ENCODE assay signal across 8 cellular contexts in genomic region chr19:45882652-45883585, GRCh38. TPM values are rescaled to one million over a fixed set of nuclear protein-coding genes. Genes with fewer than 3 reads are reported as not detected.
A peak's percentile ranks its signal among the peaks of the same experiment; 100 is the strongest.
DNase-seq lines count a peak whose midpoint lies in the region; ATAC-seq and TF ChIP-seq lines count a peak whose summit lies in the region.

No MANE protein-coding gene starts in this region.

- H3K4me1 ChIP-seq in lower lobe of right lung: peaks cover 47% of the 10 kb centered on the region

- H3K4me3 Mint-ChIP-seq in activated CD4-positive, alpha-beta memory T cell treated with anti-CD3 and anti-CD28 coated beads for 36 hours: peak overlapping the region; percentile 68

- POLR2A ChIA-PET in activated CD4-positive, alpha-beta memory T cell treated with anti-CD3 and anti-CD28 coated beads for 36 hours (lab: Charles Lee): interaction anchor here (1.4 kb wide), 1 partner anchor 19 kb away, joined by 7 read pairs; the partner anchor contains the start of genes FOXA3 and SYMPK

- H3K9me3 Mint-ChIP-seq in activated CD4-positive, alpha-beta memory T cell treated with anti-CD3 and anti-CD28 coated beads for 36 hours: no peaks in the 10 kb centered on the region

- peak overlapping the region; percentile 63 for H3K27ac ChIP-seq in lower lobe of right lung

- peaks cover 2% of the 10 kb centered on the region for H3K27me3 Mint-ChIP-seq in activated CD4-positive, alpha-beta memory T cell treated with anti-CD3 and anti-CD28 coated beads for 36 hours

- H3K9me3 ChIP-seq in lower lobe of right lung: no peaks in the 10 kb centered on the region

- peak overlapping the region; percentile 64 for H3K27ac Mint-ChIP-seq in activated CD4-positive, alpha-beta memory T cell treated with anti-CD3 and anti-CD28 coated beads for 36 hours

- ATAC-seq in lower lobe of right lung (peak; percentile 54 to 80), GM18909 (IDR thresholded peaks at IDR 0.05; ENCODE audit: poor library complexity, unreplicated experiment) (no peak)

- peak overlapping the region; percentile 55 for H3K4me3 ChIP-seq in H7 (ENCODE audit: insufficient read depth, low read depth, low read length)
- peak overlapping the region; percentile 41 for H3K4me3 ChIP-seq in lower lobe of right lung

- H3K4me1 Mint-ChIP-seq in activated CD4-positive, alpha-beta memory T cell treated with anti-CD3 and anti-CD28 coated beads for 36 hours (ENCODE audit: low read depth): peaks cover 30% of the 10 kb centered on the region

- H3K36me3 ChIP-seq in H7 (replicated peaks; ENCODE audit: control insufficient read depth, insufficient read depth, low read length) (no peaks in the 10 kb centered on the region), lower lobe of right lung (peaks cover 10% of the 10 kb centered on the region)

- intact Hi-C loops in activated CD4-positive, alpha-beta memory T cell treated with anti-CD3 and anti-CD28 coated beads for 36 hours (cut with micrococcal nuclease): loop anchor here (1.0 kb wide), 1 partner anchor 66 kb away; no protein-coding TSS in a partner anchor
- intact Hi-C loops in lower lobe of right lung (cut with DNase I): no loop called here

- H3K36me3 Mint-ChIP-seq in activated CD4-positive, alpha-beta memory T cell treated with anti-CD3 and anti-CD28 coated beads for 36 hours: peaks cover 4% of the 10 kb centered on the region

- peak; percentile 90 for TF ChIP-seq CTCF in lower lobe of right lung (IDR thresholded peaks at IDR 0.05)

- H3K27me3 ChIP-seq in H7 (ENCODE audit: control insufficient read depth, insufficient read depth, low read length) (no peaks in the 10 kb centered on the region), lower lobe of right lung (ENCODE audit: low read depth) (no peaks in the 10 kb centered on the region)

- CTCF ChIA-PET in activated CD4-positive, alpha-beta memory T cell treated with anti-CD3 and anti-CD28 coated beads for 36 hours (lab: Charles Lee): interaction anchor here (0.6 to 5.7 kb wide), 12 partner anchors 9 to 382 kb away, joined by 3 to 106 read pairs (median 6); partner anchors contain the start of genes FOXA3, MYPOP, SIX5 and SYMPK

- DNase-seq in COLO668 (lab: John Stamatoyannopoulos, UW; ENCODE audit: unreplicated experiment) (peak; percentile 97), H7 (peak; percentile 98), NCI-H774 (lab: John Stamatoyannopoulos, UW) (peak; percentile 87), lower lobe of right lung (peak; percentile 90)
- peak; percentile 93 for DNase-seq in activated CD4-positive, alpha-beta memory T cell treated with anti-CD3 and anti-CD28 coated beads for 36 hours
- DNase-seq in effector CD4-positive, alpha-beta T cell: peak; percentile 77
- peak in 2 of 3 donors; percentile 61 to 76 for DNase-seq in stimulated activated CD4-positive, alpha-beta T cell treated with anti-CD3 and anti-CD28 coated beads, TNF-alpha, amount 100 ng/mL, for 1 hour (ENCODE audit: low read depth in 3 of 3, low spot score in 1 of 3)

RNA-seq across cellular contexts. Expression of gene IRF2BP1, which starts 3.0 kb away (rescaled TPM):
- total RNA-seq in H7 (2014; rRNA removed; shearing (Covaris generic)): 45.2 and 45.7 TPM in 2 replicates
- total RNA-seq in activated CD4-positive, alpha-beta memory T cell treated with anti-CD3 and anti-CD28 coated beads for 36 hours: 10 to 100 TPM; 14.2 to 14.7 TPM
- total RNA-seq in lower lobe of right lung: 21.4 TPM

RNA-seq across cellular contexts. Expression of gene FOXA3, which starts 18.8 kb away (rescaled TPM):
- total RNA-seq in H7 (2014; rRNA removed; shearing (Covaris generic)): 13.4 and 15.1 TPM in 2 replicates
- total RNA-seq in activated CD4-positive, alpha-beta memory T cell treated with anti-CD3 and anti-CD28 coated beads for 36 hours: under 1 TPM; 0.29 to 0.48 TPM
- 0.68 TPM for total RNA-seq in lower lobe of right lung

RNA-seq across cellular contexts. Expression of gene MYPOP, which starts 19.5 kb away (rescaled TPM):
- 2.8 and 2.9 TPM in 2 replicates for total RNA-seq in H7 (2014; rRNA removed; shearing (Covaris generic))
- 1 to 10 TPM; 6.8 to 6.9 TPM for total RNA-seq in activated CD4-positive, alpha-beta memory T cell treated with anti-CD3 and anti-CD28 coated beads for 36 hours
- total RNA-seq in lower lobe of right lung: 7.5 TPM

RNA-seq across cellular contexts. Expression of gene SYMPK, which starts 20.0 kb away (rescaled TPM):
- total RNA-seq in H7 (2014; rRNA removed; shearing (Covaris generic)): 66.2 and 70.3 TPM in 2 replicates
- 10 to 100 TPM; 87.8 to 91.6 TPM for total RNA-seq in activated CD4-positive, alpha-beta memory T cell treated with anti-CD3 and anti-CD28 coated beads for 36 hours
- 73.1 TPM for total RNA-seq in lower lobe of right lung

RNA-seq across cellular contexts. Expression of gene NANOS2, which starts 31.7 kb away (rescaled TPM):
- total RNA-seq in H7 (2014; rRNA removed; shearing (Covaris generic)): not detected in 2 replicates
- not detected for total RNA-seq in activated CD4-positive, alpha-beta memory T cell treated with anti-CD3 and anti-CD28 coated beads for 36 hours
- not detected for total RNA-seq in lower lobe of right lung
